17 cellular contexts compared by ENCODE assay signal in the genomic region with DNA sequence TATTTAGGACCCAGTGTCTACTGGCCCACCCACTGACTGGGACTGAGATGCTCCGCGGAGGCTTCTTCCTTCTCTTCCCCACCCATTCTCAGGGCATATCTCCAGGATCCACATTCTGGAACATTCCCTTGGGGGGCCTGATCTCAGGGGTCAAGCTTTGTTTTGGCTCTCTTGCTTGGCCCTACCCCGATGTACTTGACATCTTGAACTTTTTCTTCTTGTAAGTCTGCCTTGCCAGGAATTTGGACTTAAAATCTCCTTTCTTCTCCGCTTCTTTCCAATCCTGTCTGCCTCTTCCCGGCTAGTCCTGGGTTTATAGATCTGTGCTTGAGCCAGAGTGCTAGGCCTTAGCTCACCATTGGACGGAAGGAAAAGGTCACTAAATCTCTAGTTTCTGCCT. TPM values are rescaled to one million over a fixed set of nuclear protein-coding genes. Genes with fewer than 3 reads are reported as not detected.
DNase-seq lines count a peak whose midpoint lies in the region; ATAC-seq and TF ChIP-seq lines count a peak whose summit lies in the region.
"Had no signal": no experiment of that assay in that cellular context is flagged by ENCODE, and none has a peak within 500 bp of the region (broad histone marks: within the 10 kb centered on the region; RNA-seq: fewer than 3 reads in every experiment).

No MANE protein-coding gene starts in this region.

- ATAC-seq in body of pancreas (peak; percentile 9), heart right ventricle (peak; percentile 77 to 94 (median 88)), GM21390 (IDR thresholded peaks at IDR 0.05; ENCODE audit: unreplicated experiment) (no peak)
- ATAC-seq: A549 had no signal

- intact Hi-C loops in body of pancreas (cut with DNase I) (no loop called here), heart right ventricle (cut with DNase I) (loop anchor here in 1 of 10 donors (10.0 kb wide), 1 partner anchor 155 kb away; no protein-coding TSS in a partner anchor), testis (cut with DNase I; ENCODE audit: low total_unique reads) (no loop called here)

- no peaks in the 10 kb centered on the region for H3K9me3 ChIP-seq in body of pancreas
- H3K9me3 ChIP-seq in heart right ventricle, result peaks cover 0 to 8% (median 0%) of the 10 kb centered on the region in 11 donors
- H3K9me3 ChIP-seq in testis, result no peaks in the 10 kb centered on the region
- H3K9me3 ChIP-seq: A549 had no signal

- H3K4me3 ChIP-seq in body of pancreas (no peak overlapping the region), heart right ventricle (no peak overlapping the region), testis (no peak overlapping the region)
- H3K4me3 ChIP-seq: A549 had no signal

- H3K27me3 ChIP-seq in body of pancreas (no peaks in the 10 kb centered on the region), heart right ventricle (no peaks in the 10 kb centered on the region), testis (no peaks in the 10 kb centered on the region)

- WGBS in body of pancreas, 2 donors, result 85 to 87% methylated on average over 6 of the region's 6 CpGs
- 58 to 61% methylated on average over 6 of the region's 6 CpGs for WGBS in heart right ventricle, 2 donors
- WGBS in testis, 2 donors, result 57 to 58% methylated on average over 6 of the region's 6 CpGs

- H3K4me1 ChIP-seq in body of pancreas (peaks cover 4% of the 10 kb centered on the region), heart right ventricle (peaks cover 0 to 25% (median 4%) of the 10 kb centered on the region in 9 donors), testis (peaks cover 13% of the 10 kb centered on the region)
- H3K4me1 ChIP-seq: A549 had no signal

- no peaks in the 10 kb centered on the region for H3K36me3 ChIP-seq in body of pancreas (replicated peaks in 1 of 2; ENCODE audit: insufficient read depth in 1 of 2, low read depth in 2 of 2)
- H3K36me3 ChIP-seq in heart right ventricle, result no peaks in the 10 kb centered on the region
- no peaks in the 10 kb centered on the region for H3K36me3 ChIP-seq in testis (ENCODE audit: low read depth, missing control alignments)

- DNase-seq in body of pancreas, result peak in 3 of 4 donors; percentile 8 to 38 (median 28)
- peak; percentile 23 to 73 for DNase-seq in heart right ventricle
- DNase-seq in mucosa of gallbladder (ENCODE audit: low spot score), result peak; percentile 16
- DNase-seq in testis, result peak; percentile 75
- no peak for DNase-seq in DMS 273 (lab: John Stamatoyannopoulos, UW; ENCODE audit: unreplicated experiment)
- no peak for DNase-seq in stimulated activated CD4-positive, alpha-beta T cell treated with anti-CD3 and anti-CD28 coated beads, Interleukin-4, amount 100 ng/mL, for 1 hour
- DNase-seq: DMS153, EL, H7, Karpas-422, MM.1S, NCI-H2029, NCI-H2171 treated with DMSO at 0.1 percent for 48 hours, NCI-H510A treated with DMSO at 0.1 percent for 48 hours had no signal

- TF ChIP-seq POLR2A in body of pancreas (IDR thresholded peaks at IDR 0.05), result no peak
- no peak for TF ChIP-seq POLR2A in testis (IDR thresholded peaks at IDR 0.05)

- TF ChIP-seq CTCF in body of pancreas (IDR thresholded peaks at IDR 0.05) (no peak), heart right ventricle (IDR thresholded peaks at IDR 0.05) (no peak), testis (IDR thresholded peaks at IDR 0.05) (no peak)

- H3K27ac ChIP-seq in body of pancreas (no peak overlapping the region), heart right ventricle (peak overlapping the region in 4 of 10 donors; percentile 2 to 42 (median 21)), testis (no peak overlapping the region)
- H3K27ac ChIP-seq: A549, C4-2B had no signal

RNA-seq across cellular contexts. Expression of a gene that starts 22.1 kb away (rescaled TPM):
- total RNA-seq in body of pancreas, result 1 to 10 TPM; 3.9 to 4.0 TPM
- 1 to 10 TPM; 1.3 to 5.5 (median 3.1) TPM for total RNA-seq in heart right ventricle
- 1 to 10 TPM; 1.1 to 1.7 TPM for polyA plus RNA-seq in heart right ventricle
- total RNA-seq in mucosa of gallbladder, result 19.8 TPM
- 10 to 100 TPM; 24.0 to 25.0 TPM for total RNA-seq in testis
- polyA plus RNA-seq in testis (ENCODE audit: insufficient read depth, low read depth, low replicate concordance), result 21.7 TPM

Comparison
In these comparisons a context has a peak if more than half of its experiments do, and no peak if none do; other contexts are left out.
1. DNase-seq: peak in body of pancreas (3 of 4), heart right ventricle (2 of 2), mucosa of gallbladder (single experiment) and testis (single experiment); none in DMS 273 (single experiment) and stimulated activated CD4-positive, alpha-beta T cell treated with anti-CD3 and anti-CD28 coated beads, Interleukin-4, amount 100 ng/mL, for 1 hour (single experiment).